Comparison of ENCODE assay signal across 8 cellular contexts in the genomic region with DNA sequence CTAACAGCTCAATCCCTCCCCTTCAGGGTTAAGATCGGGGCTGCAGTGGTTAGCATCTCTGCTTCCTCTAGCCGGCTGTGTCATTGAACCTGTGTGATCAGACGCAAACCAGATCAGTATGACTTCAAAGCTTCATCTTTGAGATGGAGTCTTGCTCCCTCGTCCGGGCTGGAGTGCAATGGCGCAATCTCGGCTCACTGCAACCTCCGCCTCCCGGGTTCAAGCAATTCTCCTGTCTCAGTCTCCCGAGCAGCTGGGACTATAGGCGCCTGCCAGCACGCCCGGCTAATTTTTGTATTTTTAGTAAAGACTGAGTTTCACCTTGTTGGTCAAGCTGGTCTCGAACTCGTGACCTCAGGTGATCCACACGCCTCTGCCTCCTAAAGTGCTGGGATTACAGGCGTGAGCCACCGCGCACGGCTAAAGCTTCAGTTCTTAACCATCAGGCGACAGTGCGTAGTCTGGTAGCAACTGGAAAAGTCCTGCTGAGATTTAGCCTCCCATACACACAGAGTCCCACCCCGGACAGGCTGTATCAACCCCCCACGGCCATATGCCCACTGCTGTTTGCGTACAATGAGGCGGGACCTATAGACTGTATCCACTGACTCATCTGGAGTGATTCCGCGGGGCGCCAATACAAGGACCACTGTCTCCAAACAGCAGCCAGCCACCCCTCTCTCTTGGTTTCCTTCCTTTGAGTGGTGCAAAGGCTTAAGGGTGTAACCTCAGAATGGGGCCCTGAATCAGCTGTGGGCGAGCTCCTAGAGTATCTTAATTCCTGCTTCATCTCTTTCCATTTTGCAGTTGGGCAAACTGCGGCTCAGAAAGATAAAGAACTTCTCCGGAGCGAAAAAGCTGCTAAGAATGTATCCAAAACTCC. TPM values are rescaled to one million over a fixed set of nuclear protein-coding genes. Genes with fewer than 3 reads are reported as not detected.
DNase-seq lines count a peak whose midpoint lies in the region; ATAC-seq and TF ChIP-seq lines count a peak whose summit lies in the region.

No MANE protein-coding gene starts in this region.

- peak; percentile 53 for ATAC-seq in HG02884 (IDR thresholded peaks at IDR 0.05; ENCODE audit: unreplicated experiment)

- TF ChIP-seq CTCF in coronary artery (IDR thresholded peaks at IDR 0.05): no peak
- TF ChIP-seq CTCF in lower leg skin (IDR thresholded peaks at IDR 0.05): no peak

- DNase-seq in NCI-H526 (lab: John Stamatoyannopoulos, UW): peak; percentile 69 to 75
- DNase-seq in NCI-H526 treated with DMSO at 0.1 percent for 48 hours (lab: John Stamatoyannopoulos, UW): no peak
- peak; percentile 70 for DNase-seq in NCI-H2171 (lab: John Stamatoyannopoulos, UW)
- peak; percentile 85 for DNase-seq in activated CD4-positive, alpha-beta T cell treated with anti-CD3 and anti-CD28 coated beads for 48 hours
- peak; percentile 84 for DNase-seq in coronary artery (ENCODE audit: low spot score)
- DNase-seq in lower leg skin (ENCODE audit: low spot score in 2 of 2): peak; percentile 51 to 92
- peak; percentile 59 to 64 for DNase-seq in stimulated activated CD4-positive, alpha-beta T cell treated with anti-CD3 and anti-CD28 coated beads, Interleukin-4, amount 100 ng/mL, for 48 hours (ENCODE audit: low read depth in 2 of 2)

- TF ChIP-seq POLR2A in lower leg skin (IDR thresholded peaks at IDR 0.05): no peak

- 2 to 3% methylated on average over 33 of the region's 33 CpGs for WGBS in lower leg skin, 2 donors

- peak overlapping the region; percentile 94 to 100 for H3K27ac ChIP-seq in coronary artery

- peak overlapping the region; percentile 97 for H3K4me3 ChIP-seq in coronary artery
- H3K4me3 ChIP-seq in lower leg skin (ENCODE audit: low read depth, poor library complexity, severe bottlenecking): peak overlapping the region; percentile 19

- intact Hi-C loops in lower leg skin (cut with DNase I; ENCODE audit: low total_unique reads): no loop called here

RNA-seq across cellular contexts. Expression of gene CELA3A, which starts 23.3 kb away (rescaled TPM):
- total RNA-seq in lower leg skin: not detected

RNA-seq across cellular contexts. Expression of gene CDC42, which starts 27.8 kb away (rescaled TPM):
- 100 to 1,000 TPM; 162 to 226 (median 203) TPM for total RNA-seq in lower leg skin

RNA-seq across cellular contexts. Expression of gene CELA3B, which starts 47.9 kb away (rescaled TPM):
- not detected for total RNA-seq in lower leg skin
